29 cellular contexts compared by ENCODE assay signal in genomic region chr2:171389780-171390179, GRCh38. TPM values are rescaled to one million over a fixed set of nuclear protein-coding genes. Genes with fewer than 3 reads are reported as not detected.
DNase-seq lines count a peak whose midpoint lies in the region; ATAC-seq and TF ChIP-seq lines count a peak whose summit lies in the region.
"Had no signal": no experiment of that assay in that cellular context is flagged by ENCODE, and none has a peak within 500 bp of the region (broad histone marks: within the 10 kb centered on the region; RNA-seq: fewer than 3 reads in every experiment).

No MANE protein-coding gene starts in this region.

- DNase-seq in activated CD4-positive, alpha-beta T cell treated with anti-CD3 and anti-CD28 coated beads, Interleukin-2, amount 10 ng/mL, durations not matched to agents 24 days and 14 days: no peak
- DNase-seq in activated CD4-positive, alpha-beta T cell treated with anti-CD3 and anti-CD28 coated beads, Interleukin-2, amount 50 U/mL, for 1 hour: no peak
- DNase-seq in OCI-LY7 (ENCODE audit: low spot score): peak; percentile 49
- no peak for DNase-seq in GM19238 (ENCODE audit: insufficient read length, low spot score)
- DNase-seq in activated CD4-positive, CD25-positive, alpha-beta regulatory T cell (lab: John Stamatoyannopoulos, UW): no peak
- DNase-seq in retina: no peak
- DNase-seq: activated CD4-positive, alpha-beta memory T cell treated with anti-CD3 and anti-CD28 coated beads for 36 hours; activated CD8-positive, alpha-beta memory T cell treated with anti-CD3 and anti-CD28 coated beads, Interleukin-2, amount 50 U/mL, for 48 hours; activated effector memory CD4-positive, alpha-beta T cell treated with Interleukin-2 at 50 U/mL for 16 hours; activated naive CD8-positive, alpha-beta T cell treated with anti-CD3 and anti-CD28 coated beads for 36 hours; AML-193; CD8-positive, alpha-beta memory T cell; cerebellar nuclear complex; DMS153; dorsolateral prefrontal cortex; islet precursor cell; left ventricle myocardium superior; naive thymus-derived CD4-positive, alpha-beta T cell; NCI-H1694 treated with DMSO at 0.1 percent for 48 hours; NCI-H2171 treated with DMSO at 0.1 percent for 48 hours; NCI-H526 treated with DMSO at 0.1 percent for 48 hours; occipital lobe; RPMI8226; small intestine; T-helper 17 cell had no signal

- H3K9me3 ChIP-seq in OCI-LY7 (ENCODE audit: low read length): no peaks in the 10 kb centered on the region

- H3K9me2 ChIP-seq in OCI-LY7 (ENCODE audit: insufficient read depth, low read length): no peaks in the 10 kb centered on the region

- intact Hi-C loops in activated CD4-positive, alpha-beta T cell treated with anti-CD3 and anti-CD28 coated beads, Interleukin-2, amount 10 ng/mL, durations not matched to agents 24 days and 14 days (cut with micrococcal nuclease): no loop called here
- intact Hi-C loops in OCI-LY7 (cut with micrococcal nuclease; ENCODE audit: unreplicated experiment): no loop called here

- peaks cover 4% of the 10 kb centered on the region; the same call in 1 of the 2 replicates for H3K36me3 ChIP-seq in OCI-LY7 (ENCODE audit: insufficient read depth, low read length)

- H3K9me3 Mint-ChIP-seq in activated CD4-positive, alpha-beta T cell treated with anti-CD3 and anti-CD28 coated beads, Interleukin-2, amount 10 ng/mL, durations not matched to agents 24 days and 14 days: no peaks in the 10 kb centered on the region
- no peaks in the 10 kb centered on the region for H3K9me3 Mint-ChIP-seq in stimulated activated memory B cell treated with anti-CD40 and anti-IgM and Interleukin-4, amounts not matched to agents 10 μg/mL and 1 μg/mL and 100 μg/mL, for 72 hours
- H3K9me3 Mint-ChIP-seq: activated CD4-positive, alpha-beta memory T cell treated with anti-CD3 and anti-CD28 coated beads for 36 hours; activated naive CD8-positive, alpha-beta T cell treated with anti-CD3 and anti-CD28 coated beads for 36 hours; CD8-positive, alpha-beta memory T cell; mesothelial cell of epicardium had no signal

- peaks cover 33% of the 10 kb centered on the region for H3K4me1 Mint-ChIP-seq in activated CD4-positive, alpha-beta T cell treated with anti-CD3 and anti-CD28 coated beads, Interleukin-2, amount 10 ng/mL, durations not matched to agents 24 days and 14 days
- peaks cover 52% of the 10 kb centered on the region for H3K4me1 Mint-ChIP-seq in stimulated activated memory B cell treated with anti-CD40 and anti-IgM and Interleukin-4, amounts not matched to agents 10 μg/mL and 1 μg/mL and 100 μg/mL, for 72 hours

- no peak overlapping the region for H3K4me3 ChIP-seq in OCI-LY7 (ENCODE audit: low read depth, low read length, poor library complexity, severe bottlenecking)
- H3K4me3 ChIP-seq: dorsolateral prefrontal cortex had no signal

- CTCF ChIA-PET in OCI-LY7 (lab: Charles Lee; ENCODE audit: unreplicated experiment): interaction anchor here (1.3 kb wide), 2 partner anchors 9 to 16 kb away, joined by 4 read pairs; no protein-coding TSS in a partner anchor

- no peak for TF ChIP-seq CTCF in OCI-LY7 (conservative IDR thresholded peaks at IDR 0.05; ENCODE audit: low read length)

- POLR2A ChIA-PET in OCI-LY7 (lab: Charles Lee): interaction anchor here (0.7 to 2.2 kb wide), 15 partner anchors 9 to 227 kb away, joined by 3 to 23 read pairs (median 6); no protein-coding TSS in a partner anchor

- BruUV-seq in OCI-LY7 (replicated peaks; lab: Mats Ljungman, UMichigan): no TSS peak

- H3K4me1 ChIP-seq in OCI-LY7 (ENCODE audit: insufficient read depth, low read length, poor library complexity, severe bottlenecking): peaks cover 92% of the 10 kb centered on the region

- ATAC-seq in HG02852 (IDR thresholded peaks at IDR 0.05; ENCODE audit: unreplicated experiment): peak; percentile 32
- ATAC-seq in stimulated activated memory B cell treated with anti-CD40 and anti-IgM and Interleukin-4, amounts not matched to agents 10 μg/mL and 1 μg/mL and 100 μg/mL, for 72 hours: no peak
- ATAC-seq: left ventricle myocardium superior; naive thymus-derived CD4-positive, alpha-beta T cell; T-helper 17 cell had no signal

- peaks cover 17% of the 10 kb centered on the region for H3K36me3 Mint-ChIP-seq in activated CD4-positive, alpha-beta T cell treated with anti-CD3 and anti-CD28 coated beads, Interleukin-2, amount 10 ng/mL, durations not matched to agents 24 days and 14 days (ENCODE audit: low read depth)
- H3K36me3 Mint-ChIP-seq in stimulated activated memory B cell treated with anti-CD40 and anti-IgM and Interleukin-4, amounts not matched to agents 10 μg/mL and 1 μg/mL and 100 μg/mL, for 72 hours: peaks cover 28% of the 10 kb centered on the region

- no peaks in the 10 kb centered on the region for H4K20me1 ChIP-seq in OCI-LY7 (ENCODE audit: insufficient read depth, low read length)

- H2AFZ ChIP-seq in OCI-LY7 (ENCODE audit: low read length): peak overlapping the region; percentile 6; the same call in 1 of the 2 replicates

- no peaks in the 10 kb centered on the region for H3K27me3 Mint-ChIP-seq in activated CD4-positive, alpha-beta T cell treated with anti-CD3 and anti-CD28 coated beads, Interleukin-2, amount 10 ng/mL, durations not matched to agents 24 days and 14 days
- no peaks in the 10 kb centered on the region for H3K27me3 Mint-ChIP-seq in stimulated activated memory B cell treated with anti-CD40 and anti-IgM and Interleukin-4, amounts not matched to agents 10 μg/mL and 1 μg/mL and 100 μg/mL, for 72 hours
- H3K27me3 Mint-ChIP-seq: activated CD4-positive, alpha-beta memory T cell treated with anti-CD3 and anti-CD28 coated beads for 36 hours; activated naive CD8-positive, alpha-beta T cell treated with anti-CD3 and anti-CD28 coated beads for 36 hours; naive thymus-derived CD4-positive, alpha-beta T cell; T-helper 17 cell had no signal

- H3K27ac ChIP-seq in OCI-LY7 (ENCODE audit: low read depth, low read length, poor library complexity, severe bottlenecking): peak overlapping the region; percentile 78
- H3K27ac ChIP-seq: dorsolateral prefrontal cortex, VCaP had no signal

- peak overlapping the region; percentile 30 for H3K27ac Mint-ChIP-seq in activated CD4-positive, alpha-beta T cell treated with anti-CD3 and anti-CD28 coated beads, Interleukin-2, amount 10 ng/mL, durations not matched to agents 24 days and 14 days
- peak overlapping the region; percentile 61 for H3K27ac Mint-ChIP-seq in stimulated activated memory B cell treated with anti-CD40 and anti-IgM and Interleukin-4, amounts not matched to agents 10 μg/mL and 1 μg/mL and 100 μg/mL, for 72 hours
- H3K27ac Mint-ChIP-seq: activated naive CD8-positive, alpha-beta T cell treated with anti-CD3 and anti-CD28 coated beads for 36 hours; mesothelial cell of epicardium; naive thymus-derived CD4-positive, alpha-beta T cell had no signal

- H3K4me3 Mint-ChIP-seq in activated CD4-positive, alpha-beta T cell treated with anti-CD3 and anti-CD28 coated beads, Interleukin-2, amount 10 ng/mL, durations not matched to agents 24 days and 14 days: no peak overlapping the region
- H3K4me3 Mint-ChIP-seq in stimulated activated memory B cell treated with anti-CD40 and anti-IgM and Interleukin-4, amounts not matched to agents 10 μg/mL and 1 μg/mL and 100 μg/mL, for 72 hours: no peak overlapping the region
- H3K4me3 Mint-ChIP-seq: activated CD4-positive, alpha-beta memory T cell treated with anti-CD3 and anti-CD28 coated beads for 36 hours; activated naive CD8-positive, alpha-beta T cell treated with anti-CD3 and anti-CD28 coated beads for 36 hours; CD8-positive, alpha-beta memory T cell; mesothelial cell of epicardium; naive thymus-derived CD4-positive, alpha-beta T cell; T-helper 17 cell had no signal

- peaks cover 8% of the 10 kb centered on the region; the same call in 1 of the 2 replicates for H3K79me2 ChIP-seq in OCI-LY7 (ENCODE audit: insufficient read depth, low read depth, low read length)

- peak overlapping the region; percentile 73 for H3K4me2 ChIP-seq in OCI-LY7 (ENCODE audit: low read length)

RNA-seq across cellular contexts. Expression of gene METTL8, which starts 44.0 kb away (rescaled TPM):
- 33.1 and 42.9 TPM in 2 replicates for total RNA-seq in activated CD4-positive, alpha-beta T cell treated with anti-CD3 and anti-CD28 coated beads, Interleukin-2, amount 10 ng/mL, durations not matched to agents 24 days and 14 days
- total RNA-seq in OCI-LY7 (2014; rRNA removed; shearing (Covaris generic)): 6.9 and 11.8 TPM in 2 replicates
- total RNA-seq in OCI-LY7 (2022): 28.3 and 33.0 TPM in 2 replicates

RNA-seq across cellular contexts. Expression of gene DCAF17, which starts 44.2 kb away (rescaled TPM):
- 27.3 and 27.4 TPM in 2 replicates for total RNA-seq in activated CD4-positive, alpha-beta T cell treated with anti-CD3 and anti-CD28 coated beads, Interleukin-2, amount 10 ng/mL, durations not matched to agents 24 days and 14 days
- total RNA-seq in OCI-LY7 (2014; rRNA removed; shearing (Covaris generic)): 24.1 and 25.9 TPM in 2 replicates
- total RNA-seq in OCI-LY7 (2022): 39.8 and 40.9 TPM in 2 replicates
